8 cellular contexts compared by ENCODE assay signal in the genomic region with DNA sequence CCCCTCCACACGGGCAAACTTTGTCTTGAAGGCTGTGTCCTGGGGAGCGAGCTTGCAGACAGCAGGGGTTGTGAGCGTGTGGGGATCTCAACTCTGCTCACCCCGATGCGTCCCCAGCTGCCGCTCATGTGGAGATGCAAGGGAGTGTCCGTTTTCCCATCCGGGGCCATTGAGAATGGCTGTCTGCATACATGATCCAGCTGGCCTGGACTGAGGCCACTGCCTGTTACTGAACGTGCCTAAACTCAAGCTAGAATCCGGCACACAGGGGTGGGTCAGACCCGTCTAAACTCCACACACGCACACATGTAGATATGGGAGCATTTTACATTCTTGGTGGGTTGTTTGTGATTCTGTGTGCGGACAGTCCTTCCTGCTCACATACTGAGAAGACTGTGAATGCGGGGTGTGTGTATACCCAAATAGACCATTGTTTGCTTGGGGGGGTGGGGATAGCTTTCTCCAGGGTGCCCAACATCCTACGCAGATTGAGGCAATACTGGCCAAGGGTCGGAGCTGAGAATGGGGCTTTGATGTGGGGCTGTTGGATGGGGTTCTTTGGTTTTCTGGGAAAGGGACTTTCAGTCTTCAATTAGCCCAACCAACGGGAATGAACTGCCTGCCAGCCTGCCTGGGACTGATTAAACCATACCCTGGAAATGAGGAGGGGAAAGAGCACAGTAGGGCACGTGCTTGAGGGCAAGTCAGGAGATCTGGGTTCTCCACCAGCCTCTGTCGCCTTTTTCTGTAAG.
A peak's percentile ranks its signal among the peaks of the same experiment; 100 is the strongest.
DNase-seq lines count a peak whose midpoint lies in the region; ATAC-seq and TF ChIP-seq lines count a peak whose summit lies in the region.

No MANE protein-coding gene starts in this region.

- no peaks in the 10 kb centered on the region for H3K36me3 ChIP-seq in effector memory CD4-positive, alpha-beta T cell (ENCODE audit: control insufficient read depth, insufficient read depth, low read length)
- H3K36me3 ChIP-seq in testis (ENCODE audit: low read depth, missing control alignments): no peaks in the 10 kb centered on the region

- TF ChIP-seq CTCF in testis (IDR thresholded peaks at IDR 0.05): no peak

- H3K4me1 ChIP-seq in effector memory CD4-positive, alpha-beta T cell (ENCODE audit: control insufficient read depth, insufficient read depth, low read length, poor library complexity, severe bottlenecking): no peaks in the 10 kb centered on the region
- peaks cover 75% of the 10 kb centered on the region for H3K4me1 ChIP-seq in testis

- ATAC-seq in GM18502 (IDR thresholded peaks at IDR 0.05; ENCODE audit: poor library complexity, unreplicated experiment): no peak

- TF ChIP-seq POLR2A in testis (IDR thresholded peaks at IDR 0.05): no peak

- H3K4me3 Mint-ChIP-seq in T-helper 1 cell treated with Interleukin-12 subunit alpha and Interleukin-12 subunit beta and Interleukin-4 antibody, amounts not matched to agents 30 μg/mL and 1 μg/mL, for 36 hours: peak overlapping the region; percentile 61

- 33 to 41% methylated on average over 11 to 19 of the region's 19 CpGs for WGBS in testis, 2 donors

- no peak overlapping the region for H3K27ac Mint-ChIP-seq in T-helper 1 cell treated with Interleukin-12 subunit alpha and Interleukin-12 subunit beta and Interleukin-4 antibody, amounts not matched to agents 30 μg/mL and 1 μg/mL, for 36 hours

- no peak for DNase-seq in T-helper 1 cell
- DNase-seq in effector memory CD4-positive, alpha-beta T cell: no peak
- DNase-seq in midbrain (lab: John Stamatoyannopoulos, UW): peak; percentile 31
- peak; percentile 87 for DNase-seq in testis
- no peak for DNase-seq in NCI-H1694 treated with DMSO at 0.1 percent for 48 hours (lab: John Stamatoyannopoulos, UW)
- DNase-seq in NCI-H2196 (lab: John Stamatoyannopoulos, UW; ENCODE audit: unreplicated experiment): no peak

- H3K27ac ChIP-seq in effector memory CD4-positive, alpha-beta T cell (ENCODE audit: insufficient read depth, low read length, poor library complexity, severe bottlenecking): no peak overlapping the region
- peak overlapping the region; percentile 69 to 95 for H3K27ac ChIP-seq in testis

- H3K4me3 ChIP-seq in effector memory CD4-positive, alpha-beta T cell (ENCODE audit: insufficient read depth, low read depth, low read length, poor library complexity, severe bottlenecking): peak overlapping the region; percentile 53
- H3K4me3 ChIP-seq in testis: peak overlapping the region in 1 of 2 donors; percentile 54

- H3K27me3 ChIP-seq in effector memory CD4-positive, alpha-beta T cell (replicated peaks; ENCODE audit: control insufficient read depth, insufficient read depth, low read length, poor library complexity, severe bottlenecking): no peaks in the 10 kb centered on the region
- no peaks in the 10 kb centered on the region for H3K27me3 ChIP-seq in testis

- peaks cover 15% of the 10 kb centered on the region for H3K27me3 Mint-ChIP-seq in T-helper 1 cell treated with Interleukin-12 subunit alpha and Interleukin-12 subunit beta and Interleukin-4 antibody, amounts not matched to agents 30 μg/mL and 1 μg/mL, for 36 hours (ENCODE audit: low read depth)

- H3K9me3 Mint-ChIP-seq in T-helper 1 cell treated with Interleukin-12 subunit alpha and Interleukin-12 subunit beta and Interleukin-4 antibody, amounts not matched to agents 30 μg/mL and 1 μg/mL, for 36 hours: no peaks in the 10 kb centered on the region

- H3K36me3 Mint-ChIP-seq in T-helper 1 cell treated with Interleukin-12 subunit alpha and Interleukin-12 subunit beta and Interleukin-4 antibody, amounts not matched to agents 30 μg/mL and 1 μg/mL, for 36 hours (ENCODE audit: low read depth): no peaks in the 10 kb centered on the region

- H3K4me1 Mint-ChIP-seq in T-helper 1 cell treated with Interleukin-12 subunit alpha and Interleukin-12 subunit beta and Interleukin-4 antibody, amounts not matched to agents 30 μg/mL and 1 μg/mL, for 36 hours (ENCODE audit: low read depth): peaks cover 11% of the 10 kb centered on the region

- intact Hi-C loops in testis (cut with DNase I; ENCODE audit: low total_unique reads): no loop called here

- H3K9me3 ChIP-seq in effector memory CD4-positive, alpha-beta T cell (ENCODE audit: control insufficient read depth, low read length): no peaks in the 10 kb centered on the region
- no peaks in the 10 kb centered on the region for H3K9me3 ChIP-seq in testis

Comparison
In these comparisons a context has a peak if more than half of its experiments do, and no peak if none do; other contexts are left out.
1. DNase-seq: peak in midbrain (single experiment) and testis (single experiment); none in T-helper 1 cell (0 of 5), effector memory CD4-positive, alpha-beta T cell (0 of 3), NCI-H1694 treated with DMSO at 0.1 percent for 48 hours (single experiment) and NCI-H2196 (single experiment).